Comparison of ENCODE assay signal across 23 cellular contexts in genomic region chrX:106811131-106811910, GRCh38. TPM values are rescaled to one million over a fixed set of nuclear protein-coding genes. Genes with fewer than 3 reads are reported as not detected.
DNase-seq lines count a peak whose midpoint lies in the region; ATAC-seq, FAIRE-seq and TF ChIP-seq lines count a peak whose summit lies in the region.
"Had no signal": no experiment of that assay in that cellular context is flagged by ENCODE, and none has a peak within 500 bp of the region (broad histone marks: within the 10 kb centered on the region; RNA-seq: fewer than 3 reads in every experiment).

No MANE protein-coding gene starts in this region.

- no peak overlapping the region for H3K27ac Mint-ChIP-seq in WTC11
- H3K27ac Mint-ChIP-seq: B cell; CD4-positive, CD25-positive, alpha-beta regulatory T cell; CD8-positive, alpha-beta T cell had no signal

- H3K27me3 Mint-ChIP-seq in WTC11 (ENCODE audit: low read depth): no peaks in the 10 kb centered on the region
- H3K27me3 Mint-ChIP-seq: B cell; CD4-positive, CD25-positive, alpha-beta regulatory T cell had no signal

- H3K4me1 Mint-ChIP-seq in WTC11: peaks cover 2% of the 10 kb centered on the region; the same call in 1 of the 2 replicates
- H3K4me1 Mint-ChIP-seq: B cell; CD4-positive, CD25-positive, alpha-beta regulatory T cell had no signal

- H3K4me3 Mint-ChIP-seq in WTC11: no peak overlapping the region
- H3K4me3 Mint-ChIP-seq: B cell; CD4-positive, CD25-positive, alpha-beta regulatory T cell; CD8-positive, alpha-beta T cell had no signal

- POLR2A ChIA-PET in WTC11 (lab: Charles Lee): no interaction called here

- H3K36me3 ChIP-seq in left lung (no peaks in the 10 kb centered on the region), osteoblast (ENCODE audit: insufficient read depth, low read length) (no peaks in the 10 kb centered on the region)
- H3K36me3 ChIP-seq: BLaER1 had no signal

- TF ChIP-seq CTCF in WTC11 (IDR thresholded peaks at IDR 0.05) (no peak), left lung (IDR thresholded peaks at IDR 0.05) (no peak), osteoblast (IDR thresholded peaks at IDR 0.05; ENCODE audit: extremely low read depth, low read depth, low read length) (no peak)

- CTCF ChIA-PET in WTC11 (lab: Charles Lee): no interaction called here

- no peak overlapping the region for H2AFZ ChIP-seq in osteoblast (ENCODE audit: low read length)
- H2AFZ ChIP-seq: GM23248 had no signal

- FAIRE-seq in colon (lab: Jason Lieb, UNC) (peak; percentile 33), GM19239 (lab: Jason Lieb, UNC) (no peak)
- FAIRE-seq: A204.1, G401.6, GM12892, H1 had no signal

- H3K27ac ChIP-seq in left lung (no peak overlapping the region), osteoblast (ENCODE audit: low read depth, low read length) (no peak overlapping the region)
- H3K27ac ChIP-seq: 22Rv1, BLaER1, C4-2B, GM23248 had no signal

- no peaks in the 10 kb centered on the region for H3K27me3 ChIP-seq in left lung
- H3K27me3 ChIP-seq in osteoblast (ENCODE audit: insufficient read depth, low read length): no peaks in the 10 kb centered on the region

- H3K4me3 ChIP-seq in left lung (no peak overlapping the region), osteoblast (ENCODE audit: insufficient read depth, low read length) (no peak overlapping the region)
- H3K4me3 ChIP-seq: BLaER1, GM23248 had no signal

- no peaks in the 10 kb centered on the region for H3K4me1 ChIP-seq in left lung
- no peaks in the 10 kb centered on the region for H3K4me1 ChIP-seq in osteoblast (ENCODE audit: insufficient read depth, low read length)
- H3K4me1 ChIP-seq: BLaER1, Caco-2 had no signal

- no peaks in the 10 kb centered on the region for H3K9me3 ChIP-seq in left lung
- H3K9me3 ChIP-seq in osteoblast (ENCODE audit: low read depth, low read length): no peaks in the 10 kb centered on the region
- H3K9me3 ChIP-seq: BLaER1, Caco-2 had no signal

- no peaks in the 10 kb centered on the region for H3K36me3 Mint-ChIP-seq in WTC11
- H3K36me3 Mint-ChIP-seq: CD4-positive, CD25-positive, alpha-beta regulatory T cell; CD8-positive, alpha-beta T cell had no signal

- H3K79me2 ChIP-seq in osteoblast (ENCODE audit: insufficient read depth, low read length): peaks cover 7% of the 10 kb centered on the region

- intact Hi-C loops in left lung (cut with DNase I): no loop called here

- no peaks in the 10 kb centered on the region for H3K9me3 Mint-ChIP-seq in WTC11

- DNase-seq in WTC11 (ENCODE audit: low spot score) (no peak), left lung (no peak), osteoblast (ENCODE audit: insufficient read length, low spot score, missing footprints) (peak; percentile 17), GM19239 (ENCODE audit: insufficient read length, low spot score) (no peak), NCI-H1436 (lab: John Stamatoyannopoulos, UW) (no peak)
- DNase-seq: Caco-2; CD4-positive, CD25-positive, alpha-beta regulatory T cell; CD8-positive, alpha-beta T cell; DMS153; DND-41; GM23248; H7; HCEC 1CT had no signal

- H4K20me1 ChIP-seq in osteoblast (ENCODE audit: insufficient read depth, low read length): peaks cover 17% of the 10 kb centered on the region

- ATAC-seq in WTC11 (no peak), left lung (peak; percentile 24), HG03097 (IDR thresholded peaks at IDR 0.05; ENCODE audit: low FRiP score, unreplicated experiment) (no peak)
- ATAC-seq: CD8-positive, alpha-beta T cell had no signal

- H3K4me2 ChIP-seq in osteoblast (ENCODE audit: insufficient read depth, low read length): no peak overlapping the region
- H3K4me2 ChIP-seq: BLaER1 had no signal

TF ChIP-seq in WTC11, 78 proteins besides CTCF, POLR2A, EP300 and RAD21:
- TF ChIP-seq GABPB1 (CRISPR knock-in tag; IDR thresholded peaks at IDR 0.05): peak; percentile 46; the same call in 1 of the 2 replicates
- TF ChIP-seq, protein P1, sequence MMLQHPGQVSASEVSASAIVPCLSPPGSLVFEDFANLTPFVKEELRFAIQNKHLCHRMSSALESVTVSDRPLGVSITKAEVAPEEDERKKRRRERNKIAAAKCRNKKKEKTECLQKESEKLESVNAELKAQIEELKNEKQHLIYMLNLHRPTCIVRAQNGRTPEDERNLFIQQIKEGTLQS (CRISPR knock-in tag; conservative IDR thresholded peaks at IDR 0.05): no peak
- TF ChIP-seq, protein P2, sequence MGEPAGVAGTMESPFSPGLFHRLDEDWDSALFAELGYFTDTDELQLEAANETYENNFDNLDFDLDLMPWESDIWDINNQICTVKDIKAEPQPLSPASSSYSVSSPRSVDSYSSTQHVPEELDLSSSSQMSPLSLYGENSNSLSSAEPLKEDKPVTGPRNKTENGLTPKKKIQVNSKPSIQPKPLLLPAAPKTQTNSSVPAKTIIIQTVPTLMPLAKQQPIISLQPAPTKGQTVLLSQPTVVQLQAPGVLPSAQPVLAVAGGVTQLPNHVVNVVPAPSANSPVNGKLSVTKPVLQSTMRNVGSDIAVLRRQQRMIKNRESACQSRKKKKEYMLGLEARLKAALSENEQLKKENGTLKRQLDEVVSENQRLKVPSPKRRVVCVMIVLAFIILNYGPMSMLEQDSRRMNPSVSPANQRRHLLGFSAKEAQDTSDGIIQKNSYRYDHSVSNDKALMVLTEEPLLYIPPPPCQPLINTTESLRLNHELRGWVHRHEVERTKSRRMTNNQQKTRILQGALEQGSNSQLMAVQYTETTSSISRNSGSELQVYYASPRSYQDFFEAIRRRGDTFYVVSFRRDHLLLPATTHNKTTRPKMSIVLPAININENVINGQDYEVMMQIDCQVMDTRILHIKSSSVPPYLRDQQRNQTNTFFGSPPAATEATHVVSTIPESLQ (CRISPR knock-in tag; IDR thresholded peaks at IDR 0.05): no peak
- no peak for TF ChIP-seq ETV6 (CRISPR knock-in tag; IDR thresholded peaks at IDR 0.05)
- TF ChIP-seq TEAD1 (CRISPR knock-in tag; IDR thresholded peaks at IDR 0.05): no peak
- TF ChIP-seq ZNF423 (CRISPR knock-in tag; IDR thresholded peaks at IDR 0.05): no peak
- no peak for TF ChIP-seq SMAD3 (CRISPR knock-in tag; IDR thresholded peaks at IDR 0.05; ENCODE audit: borderline replicate concordance)
- TF ChIP-seq FOXK1 (CRISPR knock-in tag; IDR thresholded peaks at IDR 0.05): no peak

RNA-seq across cellular contexts. Expression of gene TBC1D8B, which starts 8.8 kb away (rescaled TPM):
- total RNA-seq in WTC11 (2021) (5.8 to 6.3 TPM (median 6.3 TPM) in 3 replicates), left lung (10 to 100 TPM; 10.2 to 13.3 TPM), osteoblast (12.3 and 14.7 TPM in 2 replicates)
